ENCODE assay signal across 9 cellular contexts in the genomic region with DNA sequence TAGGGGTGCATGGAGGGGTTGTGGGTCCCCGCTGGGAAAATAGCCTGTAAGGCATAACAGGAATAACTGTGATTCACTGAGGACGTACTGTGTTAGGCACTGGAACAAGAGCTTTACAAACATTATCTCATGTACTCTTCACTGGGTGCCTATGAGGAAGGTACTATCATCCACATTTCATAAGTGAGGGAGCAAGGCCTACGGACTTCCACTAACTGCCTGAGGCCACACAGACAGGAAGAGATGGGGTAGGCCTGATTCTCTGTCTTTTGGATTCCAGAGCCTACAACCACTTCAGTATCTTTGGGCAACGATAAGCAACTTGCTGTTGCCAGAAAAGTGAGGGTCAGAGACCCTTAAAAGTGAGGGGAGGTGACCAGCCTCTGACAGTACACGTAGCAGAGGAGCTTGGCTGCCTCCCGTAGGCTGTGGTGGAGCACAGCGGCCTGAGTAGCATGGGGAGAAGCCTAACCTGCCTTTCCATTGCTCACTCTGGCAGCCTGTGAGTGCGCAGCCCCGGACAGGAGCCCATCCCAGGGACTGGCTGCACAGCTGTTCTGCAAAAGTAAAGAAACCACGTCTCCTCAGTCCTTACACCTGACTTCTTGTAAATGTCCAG. TPM values are rescaled to one million over a fixed set of nuclear protein-coding genes. Genes with fewer than 3 reads are reported as not detected.
DNase-seq lines count a peak whose midpoint lies in the region; TF ChIP-seq lines count a peak whose summit lies in the region.
"Had no signal": no experiment of that assay in that cellular context is flagged by ENCODE, and none has a peak within 500 bp of the region (broad histone marks: within the 10 kb centered on the region; RNA-seq: fewer than 3 reads in every experiment).

No MANE protein-coding gene starts in this region.

- H3K4me3 ChIP-seq in Loucy (ENCODE audit: low read length, poor library complexity, severe bottlenecking) = no peak overlapping the region

- DNase-seq in GM10266 (ENCODE audit: extremely low spot score) = no peak
- no peak for DNase-seq in GM19238 (ENCODE audit: insufficient read length, low spot score)
- DNase-seq in activated CD4-positive, alpha-beta T cell treated with anti-CD3 and anti-CD28 coated beads, Interleukin-2, amount 50 U/mL, for 4 hours = no peak
- no peak for DNase-seq in GF-D8 (lab: John Stamatoyannopoulos, UW)
- DNase-seq in stimulated activated CD4-positive, alpha-beta T cell treated with anti-CD3 and anti-CD28 coated beads, Interleukin-12 subunit alpha, Interleukin-12 subunit beta, amount 100 ng/mL, for 4 hours = no peak
- DNase-seq: stimulated activated naive B cell treated with anti-CD40 and anti-IgM and Interleukin-4, amounts not matched to agents 10 μg/mL and 1 μg/mL and 100 μg/mL, for 72 hours had no signal

- TF ChIP-seq CTCF in GM10266 (IDR thresholded peaks at IDR 0.05; ENCODE audit: control insufficient read depth, insufficient read depth, low read depth, missing control alignments) (peak; percentile 49), Loucy (conservative IDR thresholded peaks at IDR 0.05; ENCODE audit: low read length) (peak; percentile 88), brain (conservative IDR thresholded peaks at IDR 0.05) (peak; percentile 42 to 72), nephron (IDR thresholded peaks at IDR 0.05; ENCODE audit: unreplicated experiment in 3 of 3) (peak in 2 of 3 experiments; percentile 22 to 33)

- H3K9me2 ChIP-seq in Loucy (replicated peaks; ENCODE audit: low read depth, low read length) = no peaks in the 10 kb centered on the region

- H3F3A ChIP-seq in Loucy (ENCODE audit: low read depth) = no peaks in the 10 kb centered on the region

- H3K9ac ChIP-seq in Loucy (ENCODE audit: low read depth, low read length, poor library complexity, severe bottlenecking) = peak overlapping the region; percentile 13

- no peak overlapping the region for H2AFZ ChIP-seq in Loucy (ENCODE audit: low read length)

- no peaks in the 10 kb centered on the region for H4K20me1 ChIP-seq in Loucy (ENCODE audit: insufficient read depth, low read length, poor library complexity, severe bottlenecking)

- H3K27me3 Mint-ChIP-seq in brain (peaks cover 4% of the 10 kb centered on the region), nephron (ENCODE audit: low read depth) (peaks cover 4% of the 10 kb centered on the region)

- H3K79me2 ChIP-seq in Loucy (ENCODE audit: insufficient read depth, low read length) = no peaks in the 10 kb centered on the region

- H3K27me3 ChIP-seq in Loucy (ENCODE audit: insufficient read depth, low read length, poor library complexity, severe bottlenecking) = no peaks in the 10 kb centered on the region

- H3K27ac Mint-ChIP-seq in brain (peak overlapping the region in 2 of 5 experiments; percentile 53 to 87), nephron (no peak overlapping the region)
- H3K27ac Mint-ChIP-seq: stimulated activated naive B cell treated with anti-CD40 and anti-IgM and Interleukin-4, amounts not matched to agents 10 μg/mL and 1 μg/mL and 100 μg/mL, for 72 hours had no signal

- H3K4me1 Mint-ChIP-seq in brain (peaks cover 17% of the 10 kb centered on the region), nephron (peaks cover 16% of the 10 kb centered on the region)
- H3K4me1 Mint-ChIP-seq: stimulated activated naive B cell treated with anti-CD40 and anti-IgM and Interleukin-4, amounts not matched to agents 10 μg/mL and 1 μg/mL and 100 μg/mL, for 72 hours had no signal

- H3K4me1 ChIP-seq in Loucy (ENCODE audit: insufficient read depth, low read length, poor library complexity, severe bottlenecking) = peaks cover 33% of the 10 kb centered on the region

- H3K4me3 Mint-ChIP-seq in brain (no peak overlapping the region), nephron (no peak overlapping the region)
- H3K4me3 Mint-ChIP-seq: stimulated activated naive B cell treated with anti-CD40 and anti-IgM and Interleukin-4, amounts not matched to agents 10 μg/mL and 1 μg/mL and 100 μg/mL, for 72 hours had no signal

- H3K36me3 Mint-ChIP-seq in brain = peaks cover 31% of the 10 kb centered on the region
- no peaks in the 10 kb centered on the region for H3K36me3 Mint-ChIP-seq in nephron (ENCODE audit: low read depth)

- peaks cover 12 to 30% (median 22%) of the 10 kb centered on the region in 5 experiments for H3K9me3 Mint-ChIP-seq in brain
- peaks cover 20% of the 10 kb centered on the region for H3K9me3 Mint-ChIP-seq in nephron
- H3K9me3 Mint-ChIP-seq: stimulated activated naive B cell treated with anti-CD40 and anti-IgM and Interleukin-4, amounts not matched to agents 10 μg/mL and 1 μg/mL and 100 μg/mL, for 72 hours had no signal

- H3K36me3 ChIP-seq in Loucy (ENCODE audit: insufficient read depth, low read length) = no peaks in the 10 kb centered on the region

- H3K9me3 ChIP-seq in Loucy (ENCODE audit: insufficient read depth, low read depth, low read length) = no peaks in the 10 kb centered on the region

- H3K4me2 ChIP-seq in Loucy (ENCODE audit: low read depth, low read length, poor library complexity, severe bottlenecking) = peak overlapping the region; percentile 41

RNA-seq across cellular contexts. Expression of a gene that starts 30.4 kb away (rescaled TPM):
- 419 TPM for polyA plus RNA-seq in brain (ENCODE audit: insufficient read depth, low read depth, low replicate concordance)

RNA-seq across cellular contexts. Expression of a gene that starts 31.5 kb away (rescaled TPM):
- 17.1 TPM for polyA plus RNA-seq in brain (ENCODE audit: insufficient read depth, low read depth, low replicate concordance)

Comparison
In these comparisons a context has a peak if more than half of its experiments do, and no peak if none do; other contexts are left out.
1. CTCF ChIP-seq: peak in every context shown above with its lines; median percentile 88 in Loucy; 57 in brain; 49 in GM10266; 28 in nephron.